ENCODE assay signal across 8 cellular contexts in genomic region chr1:12518956-12519707, GRCh38.
DNase-seq lines count a peak whose midpoint lies in the region; ATAC-seq and TF ChIP-seq lines count a peak whose summit lies in the region.

No MANE protein-coding gene starts in this region.

- H3K27ac ChIP-seq in gastroesophageal sphincter, result peak overlapping the region in 3 of 4 donors; percentile 59 to 73 (median 72)
- peak overlapping the region; percentile 45 to 85 (median 79) for H3K27ac ChIP-seq in sigmoid colon
- no peak overlapping the region for H3K27ac ChIP-seq in CD4-positive, alpha-beta memory T cell (ENCODE audit: low read depth, low read length)

- peaks cover 10 to 28% (median 16%) of the 10 kb centered on the region in 4 donors for H3K4me1 Mint-ChIP-seq in CD4-positive, alpha-beta memory T cell

- no peak overlapping the region for H3K4me3 Mint-ChIP-seq in CD4-positive, alpha-beta memory T cell

- H3K4me1 ChIP-seq in gastroesophageal sphincter (peaks cover 0 to 24% (median 14%) of the 10 kb centered on the region in 3 donors), sigmoid colon (peaks cover 0 to 19% (median 17%) of the 10 kb centered on the region in 4 donors)
- H3K4me1 ChIP-seq in CD4-positive, alpha-beta memory T cell (ENCODE audit: insufficient read depth, low read length), result no peaks in the 10 kb centered on the region

- intact Hi-C loops in sigmoid colon (cut with DNase I), result loop anchor here (2.0 kb wide), 1 partner anchor 22 kb away; no protein-coding TSS in a partner anchor
- intact Hi-C loops in CD4-positive, alpha-beta memory T cell (cut with micrococcal nuclease), result no loop called here

- TF ChIP-seq POLR2A in gastroesophageal sphincter (IDR thresholded peaks at IDR 0.05) (no peak), sigmoid colon (IDR thresholded peaks at IDR 0.05) (no peak)

- H3K4me3 ChIP-seq in gastroesophageal sphincter, result peak overlapping the region in 1 of 2 donors; percentile 11
- H3K4me3 ChIP-seq in sigmoid colon, result peak overlapping the region in 3 of 4 donors; percentile 4 to 11 (median 7)
- H3K4me3 ChIP-seq in CD4-positive, alpha-beta memory T cell (ENCODE audit: low read length in 2 of 2), result no peak overlapping the region

- no peak for TF ChIP-seq EP300 in gastroesophageal sphincter (IDR thresholded peaks at IDR 0.05)
- peak; percentile 61 to 93 (median 82) for TF ChIP-seq EP300 in sigmoid colon (IDR thresholded peaks at IDR 0.05)

- no peaks in the 10 kb centered on the region for H3K27me3 Mint-ChIP-seq in CD4-positive, alpha-beta memory T cell

- DNase-seq in AG20443 (ENCODE audit: low spot score), result peak; percentile 80
- peak; percentile 41 for DNase-seq in activated CD4-positive, CD25-positive, alpha-beta regulatory T cell treated with anti-CD3 and anti-CD28 coated beads, Interleukin-2, amount 50 U/mL, for 72 hours
- peak; percentile 97 for DNase-seq in sigmoid colon
- DNase-seq in NCI-H510A (lab: John Stamatoyannopoulos, UW), result no peak
- DNase-seq in NCI-H748 treated with DMSO at 0.1 percent for 48 hours (lab: John Stamatoyannopoulos, UW), result no peak
- DNase-seq in CD4-positive, alpha-beta memory T cell, result no peak
- no peak for DNase-seq in NCI-H2227 (lab: John Stamatoyannopoulos, UW; ENCODE audit: unreplicated experiment)

- peaks cover 10 to 11% of the 10 kb centered on the region in 2 donors for H3K36me3 Mint-ChIP-seq in CD4-positive, alpha-beta memory T cell

- 17 to 27% methylated on average over 9 to 10 of the region's 22 CpGs for WGBS in gastroesophageal sphincter (ENCODE audit: low coverage in 1 of 2), 2 donors
- WGBS in sigmoid colon, 2 donors, result 33 to 54% methylated on average over 22 of the region's 22 CpGs

- no peak for TF ChIP-seq CTCF in gastroesophageal sphincter (IDR thresholded peaks at IDR 0.05)
- no peak for TF ChIP-seq CTCF in sigmoid colon (IDR thresholded peaks at IDR 0.05)

- peak overlapping the region in 3 of 7 donors; percentile 42 to 72 (median 57) for H3K27ac Mint-ChIP-seq in CD4-positive, alpha-beta memory T cell

- H3K9me3 Mint-ChIP-seq in CD4-positive, alpha-beta memory T cell, result peaks cover 0 to 1% (median 0%) of the 10 kb centered on the region in 8 donors

- H3K9me3 ChIP-seq in gastroesophageal sphincter (no peaks in the 10 kb centered on the region), sigmoid colon (no peaks in the 10 kb centered on the region)
- H3K9me3 ChIP-seq in CD4-positive, alpha-beta memory T cell (ENCODE audit: control insufficient read depth in 1 of 2, low read length in 2 of 2), result no peaks in the 10 kb centered on the region

- H3K27me3 ChIP-seq in gastroesophageal sphincter, result no peaks in the 10 kb centered on the region
- H3K27me3 ChIP-seq in sigmoid colon, result no peaks in the 10 kb centered on the region
- H3K27me3 ChIP-seq in CD4-positive, alpha-beta memory T cell (ENCODE audit: insufficient read depth, low read length), result no peaks in the 10 kb centered on the region

- ATAC-seq in gastroesophageal sphincter, result peak; percentile 92

- POLR2A ChIA-PET in CD4-positive, alpha-beta memory T cell (lab: Charles Lee; ENCODE audit: partially characterized antibody), result interaction anchor here (0.9 to 1.4 kb wide), 2 partner anchors 9 to 10 kb away, joined by 3 to 6 read pairs; no protein-coding TSS in a partner anchor

- H3K36me3 ChIP-seq in gastroesophageal sphincter, result no peaks in the 10 kb centered on the region
- no peaks in the 10 kb centered on the region for H3K36me3 ChIP-seq in sigmoid colon
- no peaks in the 10 kb centered on the region for H3K36me3 ChIP-seq in CD4-positive, alpha-beta memory T cell (ENCODE audit: insufficient read depth, low read length)

- CTCF ChIA-PET in CD4-positive, alpha-beta memory T cell (lab: Charles Lee; ENCODE audit: partially characterized antibody), result no interaction called here

Comparison
In these comparisons a context has a peak if more than half of its experiments do, and no peak if none do; other contexts are left out.
1. DNase-seq: peak in AG20443 (single experiment), activated CD4-positive, CD25-positive, alpha-beta regulatory T cell treated with anti-CD3 and anti-CD28 coated beads, Interleukin-2, amount 50 U/mL, for 72 hours (single experiment) and sigmoid colon (single experiment); none in NCI-H510A (single experiment), NCI-H748 treated with DMSO at 0.1 percent for 48 hours (single experiment), CD4-positive, alpha-beta memory T cell (0 of 5) and NCI-H2227 (single experiment).
2. H3K4me3 ChIP-seq: peak in sigmoid colon (3 of 4); none in CD4-positive, alpha-beta memory T cell (0 of 2).